In the genomic region with DNA sequence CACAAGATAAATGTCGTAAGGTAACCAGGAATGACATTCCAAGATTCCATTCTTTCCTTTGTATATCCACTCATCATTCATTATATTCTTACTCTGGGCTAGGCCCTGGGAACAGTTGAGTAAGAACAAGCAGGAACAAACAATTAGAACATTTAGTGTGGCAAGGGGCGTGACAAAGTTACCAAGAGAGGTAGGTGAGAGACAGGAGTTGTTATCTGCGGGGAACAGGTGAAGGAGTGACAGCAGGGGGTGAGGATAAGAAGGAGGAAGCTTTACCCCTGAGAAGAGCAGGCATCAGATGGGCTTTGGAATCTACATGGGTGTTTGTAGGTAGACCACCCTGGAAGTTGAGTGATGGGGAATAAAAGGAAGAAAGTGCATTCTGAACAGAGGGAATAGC, we compare ENCODE assay signal across 21 cellular contexts.
"Had no signal": no experiment of that assay in that cellular context is flagged by ENCODE, and none has a peak within 500 bp of the region (broad histone marks: within the 10 kb centered on the region; RNA-seq: fewer than 3 reads in every experiment).

No MANE protein-coding gene starts in this region.

- H3K4me1 ChIP-seq: left lung had no signal

- H3K27me3 Mint-ChIP-seq: dendritic cell treated with granulocyte-macrophage colony-stimulating factor and Interleukin-4, amounts not matched to agents 40 ng/mL and 50 ng/mL, for 4 days; effector memory CD8-positive, alpha-beta T cell had no signal

- H3K9me3 Mint-ChIP-seq: dendritic cell treated with granulocyte-macrophage colony-stimulating factor and Interleukin-4, amounts not matched to agents 40 ng/mL and 50 ng/mL, for 4 days; effector memory CD8-positive, alpha-beta T cell had no signal

- H3K36me3 ChIP-seq: esophagus squamous epithelium, gastrocnemius medialis, heart right ventricle, left lung, lower lobe of right lung had no signal

- H3K27ac Mint-ChIP-seq: dendritic cell treated with granulocyte-macrophage colony-stimulating factor and Interleukin-4, amounts not matched to agents 40 ng/mL and 50 ng/mL, for 4 days; effector memory CD8-positive, alpha-beta T cell had no signal

- H3K27me3 ChIP-seq: esophagus squamous epithelium, gastrocnemius medialis, heart right ventricle, left lung had no signal

- H3K4me3 ChIP-seq: coronary artery, esophagus squamous epithelium, gastrocnemius medialis, heart right ventricle, left lung, lower lobe of right lung had no signal

- H3K27ac ChIP-seq: epithelial cell of prostate, esophagus squamous epithelium, gastrocnemius medialis, left lung, lower lobe of right lung had no signal

- H3K9me3 ChIP-seq: esophagus squamous epithelium, gastrocnemius medialis, heart right ventricle, left lung, lower lobe of right lung had no signal

- DNase-seq: effector CD8-positive, alpha-beta T cell; effector memory CD8-positive, alpha-beta T cell; erythroblast; esophagus squamous epithelium; foreskin fibroblast; foreskin melanocyte; gastrocnemius medialis; glutamatergic neuron; head of caudate nucleus; heart right ventricle; hippocampal formation; left cardiac atrium; left lung; left ventricle myocardium superior; lower lobe of right lung; mesenchymal stem cell; midbrain had no signal

- ATAC-seq: effector memory CD8-positive, alpha-beta T cell; esophagus mucosa; gastrocnemius medialis; heart right ventricle; left cardiac atrium; left lung; left ventricle myocardium superior; lower lobe of right lung had no signal

- H3K4me3 Mint-ChIP-seq: dendritic cell treated with granulocyte-macrophage colony-stimulating factor and Interleukin-4, amounts not matched to agents 40 ng/mL and 50 ng/mL, for 4 days; effector memory CD8-positive, alpha-beta T cell had no signal
